ENCODE assay signal across 1 cellular context in the genomic region with DNA sequence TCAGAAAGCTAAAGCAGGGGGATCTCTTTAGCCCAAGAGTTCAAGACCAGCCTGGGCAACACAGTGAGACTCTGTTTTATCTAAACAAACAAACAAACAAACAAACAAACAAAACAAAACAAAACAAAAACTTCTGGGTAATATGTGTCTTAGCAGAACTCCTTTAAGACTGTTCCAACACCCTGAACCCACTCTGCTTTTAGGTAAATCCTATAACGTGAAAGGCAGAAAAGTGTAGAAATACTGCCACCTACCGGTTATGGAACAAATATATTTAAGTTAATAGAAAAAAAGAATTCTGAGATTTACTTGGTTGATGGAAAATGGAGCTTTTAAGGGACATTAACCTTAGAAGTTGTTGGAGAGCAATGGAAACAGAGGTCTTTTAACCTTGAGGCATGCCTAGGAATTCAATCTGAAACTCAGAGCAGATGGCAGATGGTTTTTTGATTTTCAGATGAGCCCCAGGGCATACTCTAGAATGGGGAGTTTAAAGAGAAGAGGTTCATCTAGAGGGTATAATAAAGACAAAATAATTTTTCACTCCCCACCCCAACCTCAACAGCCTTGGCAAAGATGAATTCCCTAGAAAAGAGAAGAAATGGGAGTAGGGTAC.
TF ChIP-seq lines count a peak whose summit lies in the region.

No MANE protein-coding gene starts in this region.

TF ChIP-seq in GM23338, 12 proteins besides CTCF, POLR2A, EP300 and RAD21 (continued from another document):
- TF ChIP-seq, protein P1, sequence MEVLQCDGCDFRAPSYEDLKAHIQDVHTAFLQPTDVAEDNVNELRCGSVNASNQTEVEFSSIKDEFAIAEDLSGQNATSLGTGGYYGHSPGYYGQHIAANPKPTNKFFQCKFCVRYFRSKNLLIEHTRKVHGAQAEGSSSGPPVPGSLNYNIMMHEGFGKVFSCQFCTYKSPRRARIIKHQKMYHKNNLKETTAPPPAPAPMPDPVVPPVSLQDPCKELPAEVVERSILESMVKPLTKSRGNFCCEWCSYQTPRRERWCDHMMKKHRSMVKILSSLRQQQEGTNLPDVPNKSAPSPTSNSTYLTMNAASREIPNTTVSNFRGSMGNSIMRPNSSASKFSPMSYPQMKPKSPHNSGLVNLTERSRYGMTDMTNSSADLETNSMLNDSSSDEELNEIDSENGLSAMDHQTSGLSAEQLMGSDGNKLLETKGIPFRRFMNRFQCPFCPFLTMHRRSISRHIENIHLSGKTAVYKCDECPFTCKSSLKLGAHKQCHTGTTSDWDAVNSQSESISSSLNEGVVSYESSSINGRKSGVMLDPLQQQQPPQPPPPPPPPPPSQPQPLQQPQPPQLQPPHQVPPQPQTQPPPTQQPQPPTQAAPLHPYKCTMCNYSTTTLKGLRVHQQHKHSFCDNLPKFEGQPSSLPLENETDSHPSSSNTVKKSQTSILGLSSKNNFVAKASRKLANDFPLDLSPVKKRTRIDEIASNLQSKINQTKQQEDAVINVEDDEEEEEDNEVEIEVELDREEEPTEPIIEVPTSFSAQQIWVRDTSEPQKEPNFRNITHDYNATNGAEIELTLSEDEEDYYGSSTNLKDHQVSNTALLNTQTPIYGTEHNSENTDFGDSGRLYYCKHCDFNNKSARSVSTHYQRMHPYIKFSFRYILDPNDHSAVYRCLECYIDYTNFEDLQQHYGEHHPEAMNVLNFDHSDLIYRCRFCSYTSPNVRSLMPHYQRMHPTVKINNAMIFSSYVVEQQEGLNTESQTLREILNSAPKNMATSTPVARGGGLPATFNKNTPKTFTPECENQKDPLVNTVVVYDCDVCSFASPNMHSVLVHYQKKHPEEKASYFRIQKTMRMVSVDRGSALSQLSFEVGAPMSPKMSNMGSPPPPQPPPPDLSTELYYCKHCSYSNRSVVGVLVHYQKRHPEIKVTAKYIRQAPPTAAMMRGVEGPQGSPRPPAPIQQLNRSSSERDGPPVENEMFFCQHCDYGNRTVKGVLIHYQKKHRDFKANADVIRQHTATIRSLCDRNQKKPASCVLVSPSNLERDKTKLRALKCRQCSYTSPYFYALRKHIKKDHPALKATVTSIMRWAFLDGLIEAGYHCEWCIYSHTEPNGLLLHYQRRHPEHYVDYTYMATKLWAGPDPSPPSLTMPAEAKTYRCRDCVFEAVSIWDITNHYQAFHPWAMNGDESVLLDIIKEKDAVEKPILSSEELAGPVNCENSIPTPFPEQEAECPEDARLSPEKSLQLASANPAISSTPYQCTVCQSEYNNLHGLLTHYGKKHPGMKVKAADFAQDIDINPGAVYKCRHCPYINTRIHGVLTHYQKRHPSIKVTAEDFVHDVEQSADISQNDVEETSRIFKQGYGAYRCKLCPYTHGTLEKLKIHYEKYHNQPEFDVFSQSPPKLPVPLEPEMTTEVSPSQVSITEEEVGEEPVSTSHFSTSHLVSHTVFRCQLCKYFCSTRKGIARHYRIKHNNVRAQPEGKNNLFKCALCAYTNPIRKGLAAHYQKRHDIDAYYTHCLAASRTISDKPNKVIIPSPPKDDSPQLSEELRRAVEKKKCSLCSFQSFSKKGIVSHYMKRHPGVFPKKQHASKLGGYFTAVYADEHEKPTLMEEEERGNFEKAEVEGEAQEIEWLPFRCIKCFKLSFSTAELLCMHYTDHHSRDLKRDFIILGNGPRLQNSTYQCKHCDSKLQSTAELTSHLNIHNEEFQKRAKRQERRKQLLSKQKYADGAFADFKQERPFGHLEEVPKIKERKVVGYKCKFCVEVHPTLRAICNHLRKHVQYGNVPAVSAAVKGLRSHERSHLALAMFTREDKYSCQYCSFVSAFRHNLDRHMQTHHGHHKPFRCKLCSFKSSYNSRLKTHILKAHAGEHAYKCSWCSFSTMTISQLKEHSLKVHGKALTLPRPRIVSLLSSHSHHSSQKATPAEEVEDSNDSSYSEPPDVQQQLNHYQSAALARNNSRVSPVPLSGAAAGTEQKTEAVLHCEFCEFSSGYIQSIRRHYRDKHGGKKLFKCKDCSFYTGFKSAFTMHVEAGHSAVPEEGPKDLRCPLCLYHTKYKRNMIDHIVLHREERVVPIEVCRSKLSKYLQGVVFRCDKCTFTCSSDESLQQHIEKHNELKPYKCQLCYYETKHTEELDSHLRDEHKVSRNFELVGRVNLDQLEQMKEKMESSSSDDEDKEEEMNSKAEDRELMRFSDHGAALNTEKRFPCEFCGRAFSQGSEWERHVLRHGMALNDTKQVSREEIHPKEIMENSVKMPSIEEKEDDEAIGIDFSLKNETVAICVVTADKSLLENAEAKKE (CRISPR knock-in tag; IDR thresholded peaks at IDR 0.05) = no peak
TF ChIP-seq in GM23338: peak in this region for 0.
